Comparison of ENCODE assay signal across 9 cellular contexts in the genomic region with DNA sequence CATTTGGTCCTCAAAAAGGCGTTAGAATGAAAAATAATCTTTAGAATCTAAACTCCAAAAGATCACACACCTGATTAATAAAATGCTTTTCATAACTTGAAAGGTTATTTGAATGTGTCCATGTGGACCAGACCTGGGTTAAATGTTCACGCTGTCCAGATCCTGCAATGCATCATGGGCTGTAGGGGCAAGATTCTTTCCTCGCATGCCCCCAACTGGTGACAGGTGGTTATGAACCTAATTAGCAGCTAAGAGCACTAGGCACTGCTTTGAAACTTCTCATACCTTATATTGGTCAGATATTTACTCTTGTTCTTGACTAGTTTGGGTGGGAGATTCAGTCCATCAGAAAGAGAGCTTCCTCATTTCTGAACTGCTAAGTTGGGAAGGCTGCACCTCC. TPM values are rescaled to one million over a fixed set of nuclear protein-coding genes. Genes with fewer than 3 reads are reported as not detected.
DNase-seq lines count a peak whose midpoint lies in the region; ATAC-seq, FAIRE-seq and TF ChIP-seq lines count a peak whose summit lies in the region.
"Had no signal": no experiment of that assay in that cellular context is flagged by ENCODE, and none has a peak within 500 bp of the region (broad histone marks: within the 10 kb centered on the region; RNA-seq: fewer than 3 reads in every experiment).

No MANE protein-coding gene starts in this region.

- POLR2A ChIA-PET in HepG2 (lab: Yijun Ruan, JAX): interaction anchor here (1.3 to 1.5 kb wide), 2 partner anchors 20 to 94 kb away, joined by 3 read pairs; a partner anchor contains a TSS

- peak overlapping the region in 1 of 3 experiments; percentile 13; a peak in 1 of 6 replicates for H3K4me3 ChIP-seq in HepG2 (replicated peaks in 1 of 3; ENCODE audit: insufficient read depth in 1 of 3, low read depth in 2 of 3, low read length in 3 of 3)

- BruUV-seq in HepG2 (replicated peaks; lab: Mats Ljungman, UMichigan): no TSS peak

- peak; percentile 92 for FAIRE-seq in HepG2 (lab: Jason Lieb, UNC)

- H3K4me1 Mint-ChIP-seq in immature natural killer cell: peaks cover 0 to 6% of the 10 kb centered on the region in 2 donors

- H3K36me3 ChIP-seq in HepG2 (replicated peaks in 1 of 2; ENCODE audit: control insufficient read depth in 1 of 2, insufficient read depth in 2 of 2, low read length in 2 of 2): no peaks in the 10 kb centered on the region

- TF ChIP-seq POLR2A in HepG2 (IDR thresholded peaks at IDR 0.05; ENCODE audit: insufficient read depth in 1 of 2, low read depth in 2 of 2, low read length in 2 of 2): no peak

- H3K9me3 ChIP-seq in HepG2 (ENCODE audit: low read length): no peaks in the 10 kb centered on the region

- H3K27ac ChIP-seq in HepG2 (ENCODE audit: extremely low read length, insufficient read depth, low read length) (no peak overlapping the region), caudate nucleus (ENCODE audit: low read depth, low read length) (no peak overlapping the region)

- no peak for TF ChIP-seq RAD21 in HepG2 (CRISPR knock-in tag; IDR thresholded peaks at IDR 0.05)

- CTCF ChIA-PET in HepG2 (lab: Yijun Ruan, JAX; ENCODE audit: low intra/inter-chr PET ratio, low total read pairs): interaction anchor here (1.0 to 1.8 kb wide), 2 partner anchors 19 to 102 kb away, joined by 3 to 8 read pairs; a partner anchor contains a TSS

- peak overlapping the region; percentile 63 for H3K4me2 ChIP-seq in HepG2 (ENCODE audit: low read depth, low read length)

- in situ Hi-C loops in SK-MEL-5 (cut with HindIII; ENCODE audit: low pct_unique_long_range_greater_than_20kb, low sequenced_read_pairs) (no loop called here), HepG2 (cut with HindIII; ENCODE audit: extremely low pct_ligation_motif_present, low pct_unique_long_range_greater_than_20kb) (no loop called here)

- H3K4me1 ChIP-seq in HepG2 (ENCODE audit: insufficient read depth, low read length): peaks cover 27% of the 10 kb centered on the region

- no peaks in the 10 kb centered on the region for H4K20me1 ChIP-seq in HepG2 (ENCODE audit: insufficient read depth, low read length)

- no peak overlapping the region for H3K27ac Mint-ChIP-seq in immature natural killer cell
- H3K27ac Mint-ChIP-seq: stimulated activated naive CD8-positive, alpha-beta T cell treated with anti-CD3 and anti-CD28 coated beads, Interleukin-15, Interleukin-2, amounts not matched to agents 100 ng/mL and 50 ng/mL, for 24 hours had no signal

- H3K27me3 ChIP-seq in HepG2 (ENCODE audit: control insufficient read depth in 1 of 2, insufficient read depth in 2 of 2, low read length in 2 of 2): peaks cover 0 to 6% of the 10 kb centered on the region in 2 experiments; a peak in 1 of 5 replicates

- peak; percentile 88 for ATAC-seq in GM19035 (IDR thresholded peaks at IDR 0.05; ENCODE audit: unreplicated experiment)
- peak; percentile 85 for ATAC-seq in HG03159 (IDR thresholded peaks at IDR 0.05; ENCODE audit: unreplicated experiment)
- ATAC-seq in HepG2: peak; percentile 93

- no peak overlapping the region for H2AFZ ChIP-seq in HepG2 (ENCODE audit: low read length)

- DNase-seq in DMS53 treated with DMSO at 0.1 percent for 48 hours (lab: John Stamatoyannopoulos, UW; ENCODE audit: unreplicated experiment): peak; percentile 37
- DNase-seq in SK-MEL-5 (ENCODE audit: low read depth, low spot score): peak; percentile 78
- DNase-seq in HepG2 (ENCODE audit: low spot score): peak; percentile 53
- DNase-seq in immature natural killer cell: no peak
- no peak for DNase-seq in posterior vena cava (ENCODE audit: low spot score)
- no peak for DNase-seq in caudate nucleus (lab: John Stamatoyannopoulos, UW)

- peak; percentile 69 for TF ChIP-seq CTCF in HepG2 (CRISPR knock-in tag; IDR thresholded peaks at IDR 0.05)

- no peak overlapping the region for H3K9ac ChIP-seq in HepG2 (ENCODE audit: insufficient read depth, low read depth, low read length)

- intact Hi-C loops in HepG2 (cut with micrococcal nuclease; ENCODE audit: unreplicated experiment) (no loop called here), posterior vena cava (cut with DNase I) (no loop called here)

- H3K9me3 Mint-ChIP-seq in immature natural killer cell: no peaks in the 10 kb centered on the region
- H3K9me3 Mint-ChIP-seq: stimulated activated naive CD8-positive, alpha-beta T cell treated with anti-CD3 and anti-CD28 coated beads, Interleukin-15, Interleukin-2, amounts not matched to agents 100 ng/mL and 50 ng/mL, for 24 hours had no signal

- no peaks in the 10 kb centered on the region for H3K79me2 ChIP-seq in HepG2 (ENCODE audit: insufficient read depth, low read length)

- H3K4me3 Mint-ChIP-seq in immature natural killer cell: no peak overlapping the region
- H3K4me3 Mint-ChIP-seq: stimulated activated naive CD8-positive, alpha-beta T cell treated with anti-CD3 and anti-CD28 coated beads, Interleukin-15, Interleukin-2, amounts not matched to agents 100 ng/mL and 50 ng/mL, for 24 hours had no signal

- peaks cover 3 to 6% (median 4%) of the 10 kb centered on the region in 3 donors for H3K27me3 Mint-ChIP-seq in immature natural killer cell (ENCODE audit: low read depth in 3 of 3)

- TF ChIP-seq EP300 in HepG2 (IDR thresholded peaks at IDR 0.05; ENCODE audit: low read depth in 2 of 2, low read length in 2 of 2): no peak
- no peak for TF ChIP-seq EP300 in HepG2 (CRISPR knock-in tag; IDR thresholded peaks at IDR 0.05; ENCODE audit: borderline replicate concordance)

- no peaks in the 10 kb centered on the region for H3K36me3 Mint-ChIP-seq in immature natural killer cell

- 26% methylated on average over 3 of the region's 3 CpGs for WGBS in HepG2 (ENCODE audit: low lambda C conversion rate)

TF ChIP-seq in HepG2, 621 proteins besides CTCF, POLR2A, EP300 and RAD21 (continues in another document):
- no peak for TF ChIP-seq NONO (IDR thresholded peaks at IDR 0.05)
- no peak for TF ChIP-seq NONO (CRISPR knock-in tag; conservative IDR thresholded peaks at IDR 0.05)
- peak; percentile 59; the same call in 1 of the 2 replicates for TF ChIP-seq ZMYM4 (CRISPR knock-in tag; IDR thresholded peaks at IDR 0.05)
- peak; percentile 20 for TF ChIP-seq TEAD3 (CRISPR knock-in tag; optimal IDR thresholded peaks at IDR 0.05; ENCODE audit: borderline replicate concordance)
- no peak for TF ChIP-seq ZNF10 (CRISPR knock-in tag; IDR thresholded peaks at IDR 0.05; ENCODE audit: borderline replicate concordance, low read depth)
- TF ChIP-seq ZNF552 (CRISPR knock-in tag; IDR thresholded peaks at IDR 0.05; ENCODE audit: borderline replicate concordance): no peak
- TF ChIP-seq TRIM24 (CRISPR knock-in tag; IDR thresholded peaks at IDR 0.05): no peak
- no peak for TF ChIP-seq ARNTL (CRISPR knock-in tag; IDR thresholded peaks at IDR 0.05)
- TF ChIP-seq, protein P1, sequence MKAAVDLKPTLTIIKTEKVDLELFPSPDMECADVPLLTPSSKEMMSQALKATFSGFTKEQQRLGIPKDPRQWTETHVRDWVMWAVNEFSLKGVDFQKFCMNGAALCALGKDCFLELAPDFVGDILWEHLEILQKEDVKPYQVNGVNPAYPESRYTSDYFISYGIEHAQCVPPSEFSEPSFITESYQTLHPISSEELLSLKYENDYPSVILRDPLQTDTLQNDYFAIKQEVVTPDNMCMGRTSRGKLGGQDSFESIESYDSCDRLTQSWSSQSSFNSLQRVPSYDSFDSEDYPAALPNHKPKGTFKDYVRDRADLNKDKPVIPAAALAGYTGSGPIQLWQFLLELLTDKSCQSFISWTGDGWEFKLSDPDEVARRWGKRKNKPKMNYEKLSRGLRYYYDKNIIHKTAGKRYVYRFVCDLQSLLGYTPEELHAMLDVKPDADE (CRISPR knock-in tag; IDR thresholded peaks at IDR 0.05): no peak
- TF ChIP-seq ZNF558 (CRISPR knock-in tag; IDR thresholded peaks at IDR 0.05; ENCODE audit: borderline replicate concordance): no peak
- no peak for TF ChIP-seq ZNF382 (CRISPR knock-in tag; IDR thresholded peaks at IDR 0.05; ENCODE audit: borderline replicate concordance)
- TF ChIP-seq ATF7 (IDR thresholded peaks at IDR 0.05): no peak
- TF ChIP-seq ATF7 (CRISPR knock-in tag; IDR thresholded peaks at IDR 0.05): no peak

RNA-seq across cellular contexts. Expression of a gene that starts 19.3 kb away (rescaled TPM):
- total RNA-seq in SK-MEL-5 (2014; rRNA removed; shearing (Covaris generic)): 5.0 and 7.4 TPM in 2 replicates
- polyA plus RNA-seq in SK-MEL-5 (2015; cell fraction: cytosol; rRNA removed): 8.6 and 11.1 TPM in 2 replicates
- polyA plus RNA-seq in SK-MEL-5 (2015; cell fraction: nucleus; rRNA removed): 2.3 and 2.6 TPM in 2 replicates
- 15.8 and 20.9 TPM in 2 replicates for total RNA-seq in HepG2 (2016; rRNA removed; fragmentation: Illumina TruSeq; extraction: Trizol)
- total RNA-seq in HepG2 (2016; cell fraction: cytosol; rRNA removed; fragmentation: Illumina TruSeq; extraction: Trizol; ENCODE audit: low read depth): 4.8 and 6.0 TPM in 2 replicates
- 14.6 and 19.9 TPM in 2 replicates for total RNA-seq in HepG2 (2016; cell fraction: insoluble cytoplasmic fraction; rRNA removed; fragmentation: Illumina TruSeq; extraction: Trizol)
- 15.0 and 15.8 TPM in 2 replicates for total RNA-seq in HepG2 (2016; cell fraction: membrane; rRNA removed; fragmentation: Illumina TruSeq; extraction: Trizol)
- 22.1 and 23.7 TPM in 2 replicates for total RNA-seq in HepG2 (2016; cell fraction: nucleus; rRNA removed; fragmentation: Illumina TruSeq; extraction: Trizol)
- 12.5 and 17.5 TPM in 2 replicates for polyA plus RNA-seq in HepG2 (2011; rRNA removed)
- polyA plus RNA-seq in HepG2 (2011; cell fraction: cytosol; rRNA removed): 8.8 and 10.8 TPM in 2 replicates
- polyA plus RNA-seq in HepG2 (2011; cell fraction: nucleus; rRNA removed): 7.1 and 7.2 TPM in 2 replicates
- 10.5 and 11.6 TPM in 2 replicates for polyA plus RNA-seq in HepG2 (2012)
- 4.0 and 4.9 TPM in 2 replicates for polyA plus RNA-seq in HepG2 (2016; cell fraction: cytosol; fragmentation: Illumina TruSeq; extraction: Trizol; ENCODE audit: low read depth)
- 22.2 and 24.8 TPM in 2 replicates for polyA plus RNA-seq in HepG2 (2016; cell fraction: insoluble cytoplasmic fraction; fragmentation: Illumina TruSeq; extraction: Trizol; ENCODE audit: low read depth)
- polyA plus RNA-seq in HepG2 (2016; cell fraction: membrane; fragmentation: Illumina TruSeq; extraction: Trizol; ENCODE audit: low read depth): 11.2 and 13.2 TPM in 2 replicates
- 11.5 and 12.3 TPM in 2 replicates for polyA plus RNA-seq in HepG2 (2016; cell fraction: nucleus; fragmentation: Illumina TruSeq; extraction: Trizol; ENCODE audit: insufficient read depth, low read depth)
- polyA minus RNA-seq in HepG2 (2011; rRNA and poly(A)+ RNA removed; ENCODE audit: low replicate concordance): 0.12 and 25.9 TPM in 2 replicates
- 11.4 and 11.6 TPM in 2 replicates for polyA minus RNA-seq in HepG2 (2011; cell fraction: cytosol; rRNA and poly(A)+ RNA removed)
- 72.0 and 77.6 TPM in 2 replicates for polyA minus RNA-seq in HepG2 (2011; cell fraction: nucleus; rRNA and poly(A)+ RNA removed)
- not detected for polyA plus RNA-seq in immature natural killer cell
- 1 to 10 TPM; 2.6 to 2.7 TPM for total RNA-seq in posterior vena cava

Comparison
In these comparisons a context has a peak if more than half of its experiments do, and no peak if none do; other contexts are left out.
1. DNase-seq: peak in DMS53 treated with DMSO at 0.1 percent for 48 hours (single experiment), SK-MEL-5 (single experiment) and HepG2 (single experiment); none in immature natural killer cell (0 of 3), posterior vena cava (single experiment) and caudate nucleus (0 of 61).
2. Peak in every context shown above with its lines, with median percentiles within 50 percentile points of each other: ATAC-seq.